ENCODE assay signal across 1 cellular context in genomic region chrX:41142130-41142529, GRCh38.
TF ChIP-seq lines count a peak whose summit lies in the region.

No MANE protein-coding gene starts in this region.

TF ChIP-seq in K562, 482 proteins besides CTCF, POLR2A, EP300 and RAD21 (continued from another document):
- TF ChIP-seq, protein P1, sequence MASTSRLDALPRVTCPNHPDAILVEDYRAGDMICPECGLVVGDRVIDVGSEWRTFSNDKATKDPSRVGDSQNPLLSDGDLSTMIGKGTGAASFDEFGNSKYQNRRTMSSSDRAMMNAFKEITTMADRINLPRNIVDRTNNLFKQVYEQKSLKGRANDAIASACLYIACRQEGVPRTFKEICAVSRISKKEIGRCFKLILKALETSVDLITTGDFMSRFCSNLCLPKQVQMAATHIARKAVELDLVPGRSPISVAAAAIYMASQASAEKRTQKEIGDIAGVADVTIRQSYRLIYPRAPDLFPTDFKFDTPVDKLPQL (IDR thresholded peaks at IDR 0.05; ENCODE audit: extremely low read depth, insufficient read length) = no peak
